In genomic region chr12:113228394-113229028, GRCh38 we compare ENCODE assay signal across 11 cellular contexts. TPM values are rescaled to one million over a fixed set of nuclear protein-coding genes. Genes with fewer than 3 reads are reported as not detected.
A peak's percentile ranks its signal among the peaks of the same experiment; 100 is the strongest.
DNase-seq lines count a peak whose midpoint lies in the region; ATAC-seq, FAIRE-seq and TF ChIP-seq lines count a peak whose summit lies in the region.
"Had no signal": no experiment of that assay in that cellular context is flagged by ENCODE, and none has a peak within 500 bp of the region (broad histone marks: within the 10 kb centered on the region; RNA-seq: fewer than 3 reads in every experiment).

No MANE protein-coding gene starts in this region.

- no peak overlapping the region for H3K4me3 Mint-ChIP-seq in activated naive CD4-positive, alpha-beta T cell treated with anti-CD3 and anti-CD28 coated beads for 36 hours
- H3K4me3 Mint-ChIP-seq in astrocyte (ENCODE audit: unreplicated experiment) = no peak overlapping the region
- H3K4me3 Mint-ChIP-seq in type B pancreatic cell = peak overlapping the region; percentile 73
- H3K4me3 Mint-ChIP-seq: immature natural killer cell had no signal

- no peak for FAIRE-seq in astrocyte (lab: Jason Lieb, UNC)

- intact Hi-C loops in activated naive CD4-positive, alpha-beta T cell treated with anti-CD3 and anti-CD28 coated beads for 36 hours (cut with micrococcal nuclease) = no loop called here
- intact Hi-C loops in left lung (cut with DNase I) = no loop called here

- H3K27ac Mint-ChIP-seq in activated naive CD4-positive, alpha-beta T cell treated with anti-CD3 and anti-CD28 coated beads for 36 hours = peak overlapping the region; percentile 96
- H3K27ac Mint-ChIP-seq in astrocyte (ENCODE audit: unreplicated experiment) = peak overlapping the region; percentile 78
- H3K27ac Mint-ChIP-seq in type B pancreatic cell = peak overlapping the region; percentile 99
- H3K27ac Mint-ChIP-seq: immature natural killer cell had no signal

- CTCF ChIA-PET in activated naive CD4-positive, alpha-beta T cell treated with anti-CD3 and anti-CD28 coated beads for 36 hours (lab: Charles Lee) = no interaction called here

- H3K4me1 ChIP-seq in astrocyte (ENCODE audit: insufficient read depth, low read length) = peaks cover 35% of the 10 kb centered on the region
- H3K4me1 ChIP-seq in left lung = peaks cover 4 to 85% of the 10 kb centered on the region in 2 donors

- H3K9me3 Mint-ChIP-seq in activated naive CD4-positive, alpha-beta T cell treated with anti-CD3 and anti-CD28 coated beads for 36 hours = no peaks in the 10 kb centered on the region
- H3K9me3 Mint-ChIP-seq in astrocyte (ENCODE audit: unreplicated experiment) = no peaks in the 10 kb centered on the region
- no peaks in the 10 kb centered on the region for H3K9me3 Mint-ChIP-seq in type B pancreatic cell
- H3K9me3 Mint-ChIP-seq: IgD-negative memory B cell, immature natural killer cell had no signal

- ATAC-seq in left lung (peak; percentile 6), GM21825 (IDR thresholded peaks at IDR 0.05; ENCODE audit: unreplicated experiment) (no peak)

- no peaks in the 10 kb centered on the region for H3K9me3 ChIP-seq in astrocyte (ENCODE audit: insufficient read depth, low read depth, low read length)
- no peaks in the 10 kb centered on the region for H3K9me3 ChIP-seq in left lung

- H3K4me3 ChIP-seq in astrocyte (ENCODE audit: insufficient read depth, low read depth, low read length) (no peak overlapping the region), left lung (no peak overlapping the region)

- peaks cover 3% of the 10 kb centered on the region for H3K79me2 ChIP-seq in astrocyte (ENCODE audit: insufficient read depth, low read length)

- no peaks in the 10 kb centered on the region for H3K27me3 Mint-ChIP-seq in activated naive CD4-positive, alpha-beta T cell treated with anti-CD3 and anti-CD28 coated beads for 36 hours (ENCODE audit: low read depth)
- H3K27me3 Mint-ChIP-seq in astrocyte (ENCODE audit: low read depth, unreplicated experiment) (no peaks in the 10 kb centered on the region), type B pancreatic cell (no peaks in the 10 kb centered on the region)
- H3K27me3 Mint-ChIP-seq: IgD-negative memory B cell had no signal

- TF ChIP-seq CTCF in astrocyte (IDR thresholded peaks at IDR 0.05; ENCODE audit: insufficient read depth, low read depth, low read length) (no peak), left lung (IDR thresholded peaks at IDR 0.05) (no peak), type B pancreatic cell (conservative IDR thresholded peaks at IDR 0.05) (no peak)

- no peak overlapping the region for H2AFZ ChIP-seq in astrocyte (ENCODE audit: low read depth, low read length)

- no peak overlapping the region for H3K4me2 ChIP-seq in astrocyte (ENCODE audit: low read length)

- H4K20me1 ChIP-seq in astrocyte (ENCODE audit: insufficient read depth, low read length) = no peaks in the 10 kb centered on the region

- H3K27ac ChIP-seq in astrocyte (ENCODE audit: low read depth, low read length) (no peak overlapping the region), left lung (peak overlapping the region in 1 of 2 donors; percentile 45)

- no peak overlapping the region for H3K9ac ChIP-seq in astrocyte (ENCODE audit: low read length)

- H3K36me3 ChIP-seq in astrocyte (ENCODE audit: insufficient read depth, low read length) (no peaks in the 10 kb centered on the region), left lung (peaks cover 0 to 60% of the 10 kb centered on the region in 2 donors)

- no peak for DNase-seq in activated naive CD4-positive, alpha-beta T cell treated with anti-CD3 and anti-CD28 coated beads for 36 hours
- no peak for DNase-seq in activated naive CD4-positive, alpha-beta T cell treated with Interleukin-2 at 50 U/mL for 16 hours
- DNase-seq in astrocyte (ENCODE audit: low read depth) = no peak
- DNase-seq in left lung = no peak
- DNase-seq in type B pancreatic cell (ENCODE audit: extremely low spot score, unreplicated experiment) = no peak
- no peak for DNase-seq in DMS 273 (lab: John Stamatoyannopoulos, UW; ENCODE audit: unreplicated experiment)
- DNase-seq in MV-4-11 (lab: John Stamatoyannopoulos, UW) = no peak
- DNase-seq: immature natural killer cell, NCI-H524 had no signal

- peaks cover 63% of the 10 kb centered on the region for H3K4me1 Mint-ChIP-seq in activated naive CD4-positive, alpha-beta T cell treated with anti-CD3 and anti-CD28 coated beads for 36 hours (ENCODE audit: low read depth)
- H3K4me1 Mint-ChIP-seq in astrocyte (ENCODE audit: low read depth, unreplicated experiment) (peaks cover 22% of the 10 kb centered on the region), type B pancreatic cell (ENCODE audit: unreplicated experiment) (peaks cover 20% of the 10 kb centered on the region)

- peaks cover 49% of the 10 kb centered on the region for H3K36me3 Mint-ChIP-seq in activated naive CD4-positive, alpha-beta T cell treated with anti-CD3 and anti-CD28 coated beads for 36 hours (ENCODE audit: low read depth)
- H3K36me3 Mint-ChIP-seq in astrocyte (ENCODE audit: low read depth, unreplicated experiment) (peaks cover 23% of the 10 kb centered on the region), type B pancreatic cell (peaks cover 25% of the 10 kb centered on the region)

- H3K27me3 ChIP-seq in astrocyte (ENCODE audit: insufficient read depth, low read length) (no peaks in the 10 kb centered on the region), left lung (no peaks in the 10 kb centered on the region)

RNA-seq across cellular contexts. Expression of gene TPCN1, which starts 7.2 kb away (rescaled TPM):
- total RNA-seq in activated naive CD4-positive, alpha-beta T cell treated with anti-CD3 and anti-CD28 coated beads for 36 hours = 10 to 100 TPM; 47.3 to 49.2 TPM
- total RNA-seq in astrocyte = 27.9 and 33.7 TPM in 2 replicates
- 10 to 100 TPM; 39.6 to 54.1 TPM for total RNA-seq in left lung
- total RNA-seq in type B pancreatic cell (ENCODE audit: low replicate concordance) = 55.6 and 103 TPM in 2 replicates

RNA-seq across cellular contexts. Expression of gene RITA1, which starts 43.0 kb away (rescaled TPM):
- 10 to 100 TPM; 14.0 to 16.1 TPM for total RNA-seq in activated naive CD4-positive, alpha-beta T cell treated with anti-CD3 and anti-CD28 coated beads for 36 hours
- total RNA-seq in astrocyte (20.9 and 23.5 TPM in 2 replicates), left lung (10 to 100 TPM; 16.7 to 17.3 TPM), type B pancreatic cell (ENCODE audit: low replicate concordance) (19.0 and 21.7 TPM in 2 replicates)

RNA-seq across cellular contexts. Expression of gene DDX54, which starts 43.2 kb away (rescaled TPM):
- 100 to 1,000 TPM; 114 to 116 TPM for total RNA-seq in activated naive CD4-positive, alpha-beta T cell treated with anti-CD3 and anti-CD28 coated beads for 36 hours
- total RNA-seq in astrocyte (52.8 and 53.5 TPM in 2 replicates), left lung (10 to 100 TPM; 42.0 to 61.1 TPM), type B pancreatic cell (ENCODE audit: low replicate concordance) (53.9 and 66.1 TPM in 2 replicates)
